21 cellular contexts compared by ENCODE assay signal in the genomic region with DNA sequence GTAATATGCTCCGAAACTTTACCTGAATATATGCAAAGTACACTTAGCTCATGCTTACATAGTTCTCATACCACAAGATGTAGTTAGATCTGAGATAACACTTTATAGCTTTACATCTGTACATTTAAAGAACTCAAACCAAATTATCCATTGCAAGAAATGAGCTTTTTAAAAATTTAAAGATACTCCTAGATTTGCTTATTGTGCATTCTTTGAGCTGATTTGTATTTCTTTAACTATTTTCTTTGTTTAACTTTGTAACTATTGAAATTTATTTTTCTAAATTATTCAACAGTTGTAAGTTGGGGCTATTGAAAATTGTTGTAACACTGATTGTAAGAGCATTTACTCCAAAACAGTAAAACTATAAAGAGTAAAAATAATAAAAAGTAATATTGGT.
"Had no signal": no experiment of that assay in that cellular context is flagged by ENCODE, and none has a peak within 500 bp of the region (broad histone marks: within the 10 kb centered on the region; RNA-seq: fewer than 3 reads in every experiment).

No MANE protein-coding gene starts in this region.

- H2AFZ ChIP-seq: hepatocyte had no signal

- H3K4me1 ChIP-seq: colonic mucosa, esophagus muscularis mucosa, foreskin keratinocyte, gastroesophageal sphincter, heart left ventricle, left lung, lower lobe of right lung had no signal

- FAIRE-seq: endothelial cell of umbilical vein had no signal

- H3K4me1 Mint-ChIP-seq: immature natural killer cell, memory B cell had no signal

- H3K36me3 ChIP-seq: colonic mucosa, esophagus muscularis mucosa, gastroesophageal sphincter, heart left ventricle, left lung, lower lobe of right lung had no signal

- H3K4me2 ChIP-seq: hepatocyte had no signal

- H3K27me3 ChIP-seq: colonic mucosa, dorsolateral prefrontal cortex, esophagus muscularis mucosa, foreskin keratinocyte, gastroesophageal sphincter, heart left ventricle, hepatocyte, left lung had no signal

- ATAC-seq: foreskin keratinocyte, gastroesophageal sphincter, heart left ventricle, left cardiac atrium, left lung, left ventricle myocardium superior, lower lobe of right lung had no signal

- H3K27me3 Mint-ChIP-seq: memory B cell had no signal

- H3K36me3 Mint-ChIP-seq: memory B cell had no signal

- H3K4me3 Mint-ChIP-seq: immature natural killer cell, memory B cell had no signal

- H3K9me3 ChIP-seq: colonic mucosa, esophagus muscularis mucosa, gastroesophageal sphincter, heart left ventricle, left lung, lower lobe of right lung had no signal

- H3K4me3 ChIP-seq: colonic mucosa, dorsolateral prefrontal cortex, esophagus muscularis mucosa, gastroesophageal sphincter, heart left ventricle, hepatocyte, left lung, lower lobe of right lung had no signal

- H3K79me2 ChIP-seq: hepatocyte had no signal

- H3K27ac Mint-ChIP-seq: immature natural killer cell, memory B cell had no signal

- DNase-seq: colonic mucosa; dermis blood vessel endothelial cell; dorsolateral prefrontal cortex; effector CD4-positive, alpha-beta T cell; effector memory CD4-positive, alpha-beta T cell; foreskin keratinocyte; heart left ventricle; hypothalamus; immature natural killer cell; islet precursor cell; left cardiac atrium; left lung; left ventricle myocardium superior; lower lobe of right lung; mesendoderm; midbrain had no signal

- H3K27ac ChIP-seq: colonic mucosa, dorsolateral prefrontal cortex, esophagus muscularis mucosa, foreskin keratinocyte, gastroesophageal sphincter, heart left ventricle, hepatocyte, left lung, lower lobe of right lung had no signal
